14 cellular contexts compared by ENCODE assay signal in the genomic region with DNA sequence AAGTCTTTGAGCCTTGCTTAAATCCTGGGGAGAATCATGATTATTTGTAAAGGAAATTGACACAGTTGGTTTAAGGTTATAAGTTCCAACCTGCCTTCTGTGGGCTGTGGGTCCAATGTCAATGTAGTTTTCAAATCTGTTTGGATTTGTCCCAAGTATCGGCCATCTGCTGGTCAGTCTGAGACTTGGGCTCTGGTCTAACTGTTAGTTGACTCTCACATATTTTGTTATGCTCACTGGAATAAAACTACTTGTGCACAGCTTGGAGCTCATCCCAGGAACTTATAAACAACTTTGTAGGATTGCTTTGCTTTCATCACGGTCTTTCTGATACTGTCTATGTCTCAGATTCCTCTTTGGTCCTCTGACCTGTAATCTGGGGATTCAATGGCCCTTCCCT.
DNase-seq lines count a peak whose midpoint lies in the region; ATAC-seq and TF ChIP-seq lines count a peak whose summit lies in the region.
"Had no signal": no experiment of that assay in that cellular context is flagged by ENCODE, and none has a peak within 500 bp of the region (broad histone marks: within the 10 kb centered on the region; RNA-seq: fewer than 3 reads in every experiment).

No MANE protein-coding gene starts in this region.

- no peak for ATAC-seq in HG03354 (IDR thresholded peaks at IDR 0.05; ENCODE audit: poor library complexity, severe bottlenecking, unreplicated experiment)
- ATAC-seq: heart left ventricle had no signal

- H3K4me3 ChIP-seq in AG09309 (ENCODE audit: control insufficient read depth, low read depth, low read length): no peak overlapping the region
- H3K4me3 ChIP-seq in WI38 (ENCODE audit: low read depth, low read length): no peak overlapping the region
- H3K4me3 ChIP-seq in smooth muscle cell: no peak overlapping the region
- H3K4me3 ChIP-seq: heart left ventricle, PC-9 had no signal

- no peaks in the 10 kb centered on the region for H3K79me2 ChIP-seq in smooth muscle cell (ENCODE audit: low read depth)

- H3K9ac ChIP-seq in smooth muscle cell (ENCODE audit: low read depth): no peak overlapping the region

- H3K4me2 ChIP-seq in smooth muscle cell: no peak overlapping the region
- H3K4me2 ChIP-seq: PC-9 had no signal

- no peaks in the 10 kb centered on the region for H3K4me1 ChIP-seq in smooth muscle cell (ENCODE audit: low read depth)
- H3K4me1 ChIP-seq: heart left ventricle had no signal

- WGBS in smooth muscle cell (ENCODE audit: low lambda C conversion rate): 93% methylated on average over 2 of the region's 2 CpGs

- in situ Hi-C loops in G401 (cut with HindIII; ENCODE audit: low sequenced_read_pairs): no loop called here

- no peak for DNase-seq in AG09309 (ENCODE audit: low read depth)
- peak; percentile 25 for DNase-seq in H4 (ENCODE audit: low spot score)
- DNase-seq in fibroblast of the conjunctiva (ENCODE audit: low read depth): peak; percentile 9
- no peak for DNase-seq in smooth muscle cell (lab: John Stamatoyannopoulos, UW; ENCODE audit: unreplicated experiment)
- no peak for DNase-seq in G401 (ENCODE audit: low spot score)
- DNase-seq in NOMO-1 treated with DMSO at 0.1 percent for 48 hours (lab: John Stamatoyannopoulos, UW; ENCODE audit: unreplicated experiment): no peak
- DNase-seq: GDM1, heart left ventricle, NCI-H1436, PC-9, posterior cingulate gyrus, T-helper 1 cell had no signal

- H2AFZ ChIP-seq in smooth muscle cell (ENCODE audit: low read depth): no peak overlapping the region
- H2AFZ ChIP-seq: PC-9 had no signal

- H3K36me3 ChIP-seq in smooth muscle cell (ENCODE audit: low read depth): no peaks in the 10 kb centered on the region
- H3K36me3 ChIP-seq: heart left ventricle had no signal

- no peaks in the 10 kb centered on the region for H3K27me3 ChIP-seq in smooth muscle cell (ENCODE audit: low read depth)
- H3K27me3 ChIP-seq: heart left ventricle had no signal

- no peaks in the 10 kb centered on the region for H4K20me1 ChIP-seq in smooth muscle cell (ENCODE audit: low read depth)

- H3K9me3 ChIP-seq in smooth muscle cell (replicated peaks; ENCODE audit: low read depth): no peaks in the 10 kb centered on the region

- TF ChIP-seq CTCF in AG09309 (IDR thresholded peaks at IDR 0.05; ENCODE audit: control insufficient read depth, insufficient read depth, low read depth, low read length, missing control alignments) (peak; percentile 45), WI38 (IDR thresholded peaks at IDR 0.05; ENCODE audit: low read depth, low read length) (peak; percentile 37; the same call in 1 of the 2 replicates), smooth muscle cell (IDR thresholded peaks at IDR 0.05; ENCODE audit: borderline replicate concordance, insufficient read depth, poor library complexity, severe bottlenecking) (no peak)

- no peaks in the 10 kb centered on the region for H3F3A ChIP-seq in smooth muscle cell (ENCODE audit: low read depth)

- H3K27ac ChIP-seq in smooth muscle cell (ENCODE audit: low read depth): no peak overlapping the region
- H3K27ac ChIP-seq: heart left ventricle, PC-9 had no signal

Comparison
In these comparisons a context has a peak if more than half of its experiments do, and no peak if none do; other contexts are left out.
1. DNase-seq: peak in H4 (single experiment) and fibroblast of the conjunctiva (single experiment); none in AG09309 (single experiment), smooth muscle cell (single experiment), G401 (single experiment) and NOMO-1 treated with DMSO at 0.1 percent for 48 hours (single experiment).